Comparison of ENCODE assay signal across 1 cellular context in genomic region chr17:74987418-74987908, GRCh38.
TF ChIP-seq lines count a peak whose summit lies in the region.

Gene CDR2L (plus strand): TSS chr17:74987632. CDS start chr17:74988044, 412 bp downstream.

TF ChIP-seq in K562, 482 proteins besides CTCF, POLR2A, EP300 and RAD21 (continued from another document):
- TF ChIP-seq ZBTB11 (CRISPR knock-in tag; IDR thresholded peaks at IDR 0.05) (peak in 1 of 3 experiments; percentile 8; a peak in 1 of 6 replicates), EWSR1 (IDR thresholded peaks at IDR 0.05; ENCODE audit: borderline replicate concordance, low read depth, partially characterized antibody) (no peak), ZNF740 (CRISPR knock-in tag; IDR thresholded peaks at IDR 0.05) (0 out of 2 replicates have a peak, but pooled peaks have one; percentile 50), ZNF740 (tag; IDR thresholded peaks at IDR 0.05) (no peak), THAP12 (CRISPR knock-in tag; IDR thresholded peaks at IDR 0.05) (peak; percentile 90), E2F6 (IDR thresholded peaks at IDR 0.05; ENCODE audit: borderline replicate concordance in 1 of 2, extremely low read depth in 1 of 2, insufficient read depth in 1 of 2, insufficient read length in 1 of 2, low read depth in 1 of 2, low read length in 1 of 2, poor library complexity in 1 of 2, severe bottlenecking in 1 of 2) (peak in 1 of 2 experiments; percentile 56), KLF16 (IDR thresholded peaks at IDR 0.05) (no peak), ZNF583 (CRISPR knock-in tag; IDR thresholded peaks at IDR 0.05) (0 out of 2 replicates have a peak, but pooled peaks have one; percentile 51), CGGBP1 (CRISPR knock-in tag; IDR thresholded peaks at IDR 0.05) (peak; percentile 33; the same call in 1 of the 2 replicates), MCM7 (IDR thresholded peaks at IDR 0.05) (no peak), ZC3H11A (IDR thresholded peaks at IDR 0.05; ENCODE audit: low read depth, low read length) (no peak), SIN3B (IDR thresholded peaks at IDR 0.05; ENCODE audit: low read depth) (peak; percentile 62; the same call in 1 of the 2 replicates), HMGN3 (IDR thresholded peaks at IDR 0.05; ENCODE audit: borderline replicate concordance, extremely low read depth, insufficient read length, low read depth, low read length) (peak; percentile 83), POLR2G (IDR thresholded peaks at IDR 0.05; ENCODE audit: low read depth, low read length) (peak; percentile 93), FOXJ3 (CRISPR knock-in tag; IDR thresholded peaks at IDR 0.05) (no peak), BCLAF1 (IDR thresholded peaks at IDR 0.05; ENCODE audit: borderline replicate concordance in 1 of 2, control insufficient read depth in 1 of 2, low read depth in 2 of 2, low read length in 1 of 2) (no peak), EGR1 (conservative IDR thresholded peaks at IDR 0.05) (no peak), CHD4 (IDR thresholded peaks at IDR 0.05; ENCODE audit: insufficient read depth, insufficient replicate concordance, low read depth, low read length, poor library complexity, severe bottlenecking) (no peak), TBP (optimal IDR thresholded peaks at IDR 0.05; ENCODE audit: low read depth, low read length) (peak; percentile 75), GABPB2 (CRISPR knock-in tag; conservative IDR thresholded peaks at IDR 0.05) (no peak), NFIC (IDR thresholded peaks at IDR 0.05) (peak; percentile 87), RBM25 (IDR thresholded peaks at IDR 0.05; ENCODE audit: low read depth, low read length, severe bottlenecking) (peak; percentile 37), NCOA6 (IDR thresholded peaks at IDR 0.05) (no peak), GATA2 (CRISPR knock-in tag; IDR thresholded peaks at IDR 0.05) (no peak), ZNF766 (CRISPR knock-in tag; conservative IDR thresholded peaks at IDR 0.05) (no peak), ZNF217 (CRISPR knock-in tag; IDR thresholded peaks at IDR 0.05) (no peak), CBX1 (IDR thresholded peaks at IDR 0.05; ENCODE audit: low read depth) (no peak), RBFOX2 (IDR thresholded peaks at IDR 0.05; ENCODE audit: low read depth, low read length) (peak; percentile 87), GTF2E2 (tag; IDR thresholded peaks at IDR 0.05) (0 out of 2 replicates have a peak, but pooled peaks have one; percentile 7)
